In the genomic region with DNA sequence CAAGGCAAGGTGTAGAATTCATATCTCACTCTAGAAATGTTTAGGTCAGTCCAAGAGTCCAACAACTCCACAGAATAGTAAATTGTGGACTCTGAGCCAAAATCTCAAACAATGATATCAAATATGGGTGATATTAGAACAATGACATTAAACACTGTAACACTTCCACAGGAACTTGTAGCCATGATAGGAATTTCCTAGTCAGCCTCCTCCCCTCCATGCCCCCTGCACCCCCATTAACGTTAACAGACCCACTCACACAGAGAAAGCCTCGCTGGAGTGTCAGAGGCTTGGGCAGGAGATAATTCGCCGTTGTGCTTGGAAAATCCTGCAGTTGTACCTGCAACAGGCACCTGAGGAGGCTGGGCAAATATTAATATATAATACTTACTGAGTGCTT, we compare ENCODE assay signal across 19 cellular contexts.
"Had no signal": no experiment of that assay in that cellular context is flagged by ENCODE, and none has a peak within 500 bp of the region (broad histone marks: within the 10 kb centered on the region; RNA-seq: fewer than 3 reads in every experiment).

No MANE protein-coding gene starts in this region.

- ATAC-seq: activated T-cell treated with anti-CD3 and anti-CD28 coated beads, Interleukin-2, amount 50 U/mL, for 4 hours; activated T-helper 17 cell treated with anti-CD3 and anti-CD28 coated beads, Interleukin-2, amount 50 U/mL, for 72 hours; PC-3 had no signal

- H3K27ac ChIP-seq: VCaP had no signal

- DNase-seq: activated CD4-positive, alpha-beta memory T cell treated with anti-CD3 and anti-CD28 coated beads for 36 hours; activated CD4-positive, alpha-beta T cell treated with anti-CD3 and anti-CD28 coated beads, Interleukin-2, amount 10 ng/mL, durations not matched to agents 7 days and 5 days; activated CD4-positive, CD25-positive, alpha-beta regulatory T cell; activated CD8-positive, alpha-beta memory T cell treated with anti-CD3 and anti-CD28 coated beads for 24 hours; activated gamma-delta T cell; activated naive CD4-positive, alpha-beta T cell treated with anti-CD3 and anti-CD28 coated beads for 36 hours; activated T-cell treated with anti-CD3 and anti-CD28 coated beads, Interleukin-2, amount 50 U/mL, for 4 hours; amygdala; Kasumi-1; KBM-7; NCI-H1048; NCI-H146; NCI-H187 treated with DMSO at 0.1 percent for 48 hours; NCI-H2081 treated with DMSO at 0.1 percent for 48 hours; PC-3; SHP77 treated with DMSO at 0.1 percent for 48 hours; T-helper 1 cell had no signal
